In genomic region chr1:28078262-28078661, GRCh38 we compare ENCODE assay signal across 1 cellular context.
TF ChIP-seq lines count a peak whose summit lies in the region.

No MANE protein-coding gene starts in this region.

TF ChIP-seq in K562, 482 proteins besides CTCF, POLR2A, EP300 and RAD21 (continued from another document):
- no peak for TF ChIP-seq MLLT1 (IDR thresholded peaks at IDR 0.05)
- TF ChIP-seq ZNF436 (CRISPR knock-in tag; IDR thresholded peaks at IDR 0.05): 0 out of 2 replicates have a peak, but pooled peaks have one; percentile 18
- peak; percentile 57 for TF ChIP-seq MEIS2 (IDR thresholded peaks at IDR 0.05; ENCODE audit: partially characterized antibody)
- no peak for TF ChIP-seq PBX2 (CRISPR knock-in tag; IDR thresholded peaks at IDR 0.05; ENCODE audit: low read depth)
- TF ChIP-seq PBX2 (tag; conservative IDR thresholded peaks at IDR 0.05; ENCODE audit: low read depth): peak; percentile 39; the same call in 1 of the 2 replicates
